In the genomic region with DNA sequence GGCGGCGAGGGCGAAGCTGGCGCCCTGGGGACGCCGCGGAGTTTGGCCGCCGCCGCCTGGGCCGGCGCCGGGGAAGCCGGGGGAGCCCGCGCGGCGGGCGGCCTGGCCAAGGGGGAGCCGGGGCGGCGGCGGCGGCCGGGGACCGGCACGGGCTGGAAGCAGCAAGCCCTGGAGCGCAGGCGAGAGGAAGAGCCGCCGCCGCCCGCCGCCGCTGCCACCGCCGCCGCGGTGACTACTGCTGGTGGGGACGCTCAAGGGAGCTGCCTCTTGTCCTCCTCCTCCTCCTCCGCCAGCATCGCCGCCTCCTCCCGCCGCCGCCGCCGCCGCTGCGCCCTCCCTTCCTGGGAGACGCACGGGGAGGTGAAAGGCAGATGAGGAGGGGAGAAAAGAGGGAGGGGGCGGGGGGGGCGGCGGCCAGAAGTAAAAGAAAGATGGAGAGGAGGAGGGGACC, we compare ENCODE assay signal across 1 cellular context.
TF ChIP-seq lines count a peak whose summit lies in the region.

No MANE protein-coding gene starts in this region.

TF ChIP-seq in H1, 55 proteins besides CTCF, POLR2A, EP300 and RAD21 (continued from another document):
- TF ChIP-seq SRF (IDR thresholded peaks at IDR 0.05; ENCODE audit: low read depth, low read length) (no peak), CHD2 (IDR thresholded peaks at IDR 0.05; ENCODE audit: low read length) (no peak), HDAC6 (IDR thresholded peaks at IDR 0.05; ENCODE audit: low read depth, low read length) (no peak), EZH2 (IDR thresholded peaks at IDR 0.05; ENCODE audit: low read depth, low read length, severe bottlenecking) (no peak), TBP (IDR thresholded peaks at IDR 0.05; ENCODE audit: low read depth, low read length) (no peak)
TF ChIP-seq in H1: peak in this region for 0.
